In the genomic region with DNA sequence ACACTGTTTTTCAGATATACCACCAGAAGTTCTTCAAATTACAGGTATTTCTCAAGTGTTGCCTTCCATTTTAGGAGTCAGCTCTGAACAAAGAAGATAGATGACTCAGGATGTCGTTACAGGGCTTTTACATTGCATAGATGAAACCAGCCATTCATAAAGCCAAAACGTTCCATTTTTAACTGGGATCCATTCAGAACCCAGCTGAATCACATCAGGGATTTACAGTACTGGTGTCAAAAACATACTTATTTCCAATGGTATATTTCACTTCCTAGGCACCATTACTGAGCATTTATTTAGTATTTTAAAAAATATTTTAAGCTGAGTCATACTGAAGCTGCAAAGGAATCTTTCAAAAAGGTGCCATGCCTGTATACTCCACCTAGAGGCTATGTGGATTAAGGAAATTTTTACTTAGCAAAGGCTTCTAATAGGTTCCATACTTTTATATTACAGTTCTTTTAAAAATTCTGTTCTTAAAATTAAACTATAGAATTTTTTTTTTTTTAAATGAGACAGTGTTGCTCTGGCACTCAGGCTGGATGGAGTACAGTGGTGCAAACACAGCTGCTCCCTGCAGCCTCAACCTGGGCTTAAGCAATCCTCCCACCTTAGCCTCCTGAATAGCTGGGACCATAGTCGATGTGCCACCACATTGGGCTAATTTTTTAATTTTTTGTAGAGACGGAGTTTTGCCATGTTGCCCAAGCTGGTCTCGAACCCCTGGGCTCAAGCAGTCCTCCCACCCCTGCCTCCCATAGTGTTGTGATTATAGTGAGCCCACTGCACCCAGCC, we compare ENCODE assay signal across 8 cellular contexts. TPM values are rescaled to one million over a fixed set of nuclear protein-coding genes. Genes with fewer than 3 reads are reported as not detected.
DNase-seq lines count a peak whose midpoint lies in the region; ATAC-seq and TF ChIP-seq lines count a peak whose summit lies in the region.

No MANE protein-coding gene starts in this region.

- TF ChIP-seq CTCF in neutrophil (IDR thresholded peaks at IDR 0.05): no peak
- no peak for TF ChIP-seq CTCF in uterus (IDR thresholded peaks at IDR 0.05)

- ATAC-seq in GM18873 (IDR thresholded peaks at IDR 0.05; ENCODE audit: low FRiP score, unreplicated experiment): peak; percentile 22

- H3K4me1 ChIP-seq in neutrophil (ENCODE audit: control insufficient read depth in 1 of 2, insufficient read depth in 1 of 2, low read depth in 1 of 2, low read length in 1 of 2): peaks cover 27 to 33% of the 10 kb centered on the region in 2 experiments
- no peaks in the 10 kb centered on the region for H3K4me1 ChIP-seq in uterus

- H3K4me3 ChIP-seq in neutrophil (ENCODE audit: low read depth in 1 of 2, low read length in 1 of 2) (no peak overlapping the region), uterus (no peak overlapping the region)

- H3K27ac ChIP-seq in neutrophil (peak overlapping the region; percentile 26), substantia nigra (ENCODE audit: low read depth, low read length, poor library complexity, severe bottlenecking) (no peak overlapping the region), uterus (no peak overlapping the region)

- no peak for TF ChIP-seq POLR2A in uterus (IDR thresholded peaks at IDR 0.05)

- DNase-seq in DMS 273 treated with DMSO at 0.1 percent for 48 hours (lab: John Stamatoyannopoulos, UW) (peak; percentile 56), HT-29 (ENCODE audit: low spot score) (peak; percentile 73), RKO (ENCODE audit: low spot score) (peak; percentile 89), dermis blood vessel endothelial cell (peak; percentile 72), substantia nigra (lab: John Stamatoyannopoulos, UW) (no peak), uterus (no peak)

- intact Hi-C loops in uterus (cut with DNase I; ENCODE audit: low total_unique reads): no loop called here

- H3K36me3 ChIP-seq in neutrophil (no peaks in the 10 kb centered on the region), uterus (no peaks in the 10 kb centered on the region)

- H3K27me3 ChIP-seq in neutrophil (no peaks in the 10 kb centered on the region), uterus (no peaks in the 10 kb centered on the region)

- H3K9me3 ChIP-seq in neutrophil (no peaks in the 10 kb centered on the region), uterus (no peaks in the 10 kb centered on the region)

RNA-seq across cellular contexts. Expression of a gene that starts 2.6 kb away (rescaled TPM):
- 17.4 and 29.8 TPM in 2 replicates for total RNA-seq in HT-29 (2014; rRNA removed; shearing (Covaris generic))
- total RNA-seq in dermis blood vessel endothelial cell: 16.0 and 28.5 TPM in 2 replicates
- total RNA-seq in uterus: 10 to 100 TPM in 3 of 4 donors, 1 to 10 TPM in 1; 2.8 to 47.0 (median 15.5) TPM

RNA-seq across cellular contexts. Expression of a gene that starts 38.4 kb away (rescaled TPM):
- 6.0 and 6.1 TPM in 2 replicates for total RNA-seq in HT-29 (2014; rRNA removed; shearing (Covaris generic))
- total RNA-seq in dermis blood vessel endothelial cell (18.1 and 27.6 TPM in 2 replicates), uterus (10 to 100 TPM in 3 of 4 donors, 1 to 10 TPM in 1; 4.4 to 40.0 (median 24.5) TPM)

Comparison
In these comparisons a context has a peak if more than half of its experiments do, and no peak if none do; other contexts are left out.
1. DNase-seq: peak in DMS 273 treated with DMSO at 0.1 percent for 48 hours (single experiment), HT-29 (single experiment), RKO (single experiment) and dermis blood vessel endothelial cell (single experiment); none in substantia nigra (0 of 49) and uterus (0 of 2).